In the genomic region with DNA sequence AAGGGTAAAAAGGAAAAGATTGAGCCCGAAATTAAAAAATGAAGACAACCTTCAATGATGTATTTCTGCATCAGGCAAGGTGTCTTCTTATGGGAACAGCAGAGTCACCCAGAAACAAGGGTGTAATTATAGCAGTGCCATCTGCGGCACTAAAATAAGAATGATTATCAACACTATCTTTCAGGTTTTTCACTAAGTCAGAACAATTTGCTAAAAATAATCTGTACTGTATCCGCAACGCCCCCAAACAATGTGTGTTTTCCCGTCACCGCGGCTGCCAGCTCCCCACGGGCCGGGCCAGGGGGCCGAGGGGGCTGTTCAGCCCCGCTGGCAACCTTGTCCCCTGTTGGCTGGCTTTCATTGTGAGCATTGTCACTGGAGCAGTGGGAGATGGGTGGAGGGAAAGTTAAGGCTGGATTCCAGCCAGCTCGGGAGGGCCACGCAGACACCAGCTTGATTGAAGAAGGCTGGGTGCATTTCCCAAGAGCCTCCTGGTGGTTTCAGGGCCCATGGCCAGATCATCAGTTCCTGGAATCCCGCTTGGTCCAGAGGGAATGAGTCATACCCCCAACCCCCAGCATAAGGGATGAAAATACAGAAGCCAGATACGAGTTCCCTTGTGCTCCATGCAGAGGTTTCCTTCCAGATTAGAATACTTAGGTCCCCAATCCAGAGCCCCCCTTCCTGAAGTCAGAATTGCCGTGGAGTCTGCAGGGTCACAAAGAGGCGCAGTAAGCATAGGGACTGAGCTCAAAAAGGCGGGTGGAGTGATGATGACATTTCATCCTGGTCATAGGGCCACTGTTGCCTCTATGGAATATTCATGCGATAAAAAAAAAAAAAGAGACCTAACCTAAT, we compare ENCODE assay signal across 1 cellular context.
TF ChIP-seq lines count a peak whose summit lies in the region.

No MANE protein-coding gene starts in this region.

TF ChIP-seq in HepG2, 621 proteins besides CTCF, POLR2A, EP300 and RAD21 (continued from another document and continues in another):
- TF ChIP-seq KIAA2018 (CRISPR knock-in tag; IDR thresholded peaks at IDR 0.05; ENCODE audit: borderline replicate concordance) (no peak), FOXO1 (CRISPR knock-in tag; IDR thresholded peaks at IDR 0.05) (no peak), ZNF710 (CRISPR knock-in tag; IDR thresholded peaks at IDR 0.05; ENCODE audit: borderline replicate concordance) (no peak), NR2F6 (IDR thresholded peaks at IDR 0.05) (no peak), NR2F6 (CRISPR knock-in tag; IDR thresholded peaks at IDR 0.05) (no peak), TAF1 (CRISPR knock-in tag; IDR thresholded peaks at IDR 0.05) (peak; percentile 15; the same call in 1 of the 2 replicates), XRCC5 (optimal IDR thresholded peaks at IDR 0.05; ENCODE audit: low read length) (peak; percentile 49), JUND (CRISPR knock-in tag; IDR thresholded peaks at IDR 0.05) (peak; percentile 75; the same call in 1 of the 2 replicates), RBM39 (IDR thresholded peaks at IDR 0.05; ENCODE audit: low read depth, low read length, poor library complexity, severe bottlenecking) (peak; percentile 34), HMG20A (CRISPR knock-in tag; IDR thresholded peaks at IDR 0.05; ENCODE audit: borderline replicate concordance) (peak; percentile 49; the same call in 1 of the 2 replicates), RNF219 (CRISPR knock-in tag; IDR thresholded peaks at IDR 0.05) (no peak), FOSL2 (CRISPR knock-in tag; IDR thresholded peaks at IDR 0.05) (peak; percentile 97), YEATS2 (CRISPR knock-in tag; IDR thresholded peaks at IDR 0.05; ENCODE audit: borderline replicate concordance) (peak; percentile 14; the same call in 1 of the 2 replicates), ATF5 (CRISPR knock-in tag; IDR thresholded peaks at IDR 0.05; ENCODE audit: low read depth) (no peak), BCL6 (CRISPR knock-in tag; IDR thresholded peaks at IDR 0.05) (peak; percentile 53; the same call in 1 of the 2 replicates), SIX1 (CRISPR knock-in tag; IDR thresholded peaks at IDR 0.05; ENCODE audit: borderline replicate concordance) (no peak), KDM2A (CRISPR knock-in tag; IDR thresholded peaks at IDR 0.05; ENCODE audit: borderline replicate concordance, low read depth) (peak; percentile 27; the same call in 1 of the 2 replicates), IKZF1 (IDR thresholded peaks at IDR 0.05) (no peak), SRSF1 (optimal IDR thresholded peaks at IDR 0.05; ENCODE audit: low read depth, low read length) (no peak), ZFY (CRISPR knock-in tag; IDR thresholded peaks at IDR 0.05) (0 out of 2 replicates have a peak, but pooled peaks have one; percentile 29), ZNF652 (CRISPR knock-in tag; IDR thresholded peaks at IDR 0.05; ENCODE audit: borderline replicate concordance, low read depth) (no peak), FOSL1 (CRISPR knock-in tag; IDR thresholded peaks at IDR 0.05; ENCODE audit: borderline replicate concordance) (peak; percentile 80), THAP8 (CRISPR knock-in tag; IDR thresholded peaks at IDR 0.05; ENCODE audit: borderline replicate concordance) (no peak)
- TF ChIP-seq, protein P1, sequence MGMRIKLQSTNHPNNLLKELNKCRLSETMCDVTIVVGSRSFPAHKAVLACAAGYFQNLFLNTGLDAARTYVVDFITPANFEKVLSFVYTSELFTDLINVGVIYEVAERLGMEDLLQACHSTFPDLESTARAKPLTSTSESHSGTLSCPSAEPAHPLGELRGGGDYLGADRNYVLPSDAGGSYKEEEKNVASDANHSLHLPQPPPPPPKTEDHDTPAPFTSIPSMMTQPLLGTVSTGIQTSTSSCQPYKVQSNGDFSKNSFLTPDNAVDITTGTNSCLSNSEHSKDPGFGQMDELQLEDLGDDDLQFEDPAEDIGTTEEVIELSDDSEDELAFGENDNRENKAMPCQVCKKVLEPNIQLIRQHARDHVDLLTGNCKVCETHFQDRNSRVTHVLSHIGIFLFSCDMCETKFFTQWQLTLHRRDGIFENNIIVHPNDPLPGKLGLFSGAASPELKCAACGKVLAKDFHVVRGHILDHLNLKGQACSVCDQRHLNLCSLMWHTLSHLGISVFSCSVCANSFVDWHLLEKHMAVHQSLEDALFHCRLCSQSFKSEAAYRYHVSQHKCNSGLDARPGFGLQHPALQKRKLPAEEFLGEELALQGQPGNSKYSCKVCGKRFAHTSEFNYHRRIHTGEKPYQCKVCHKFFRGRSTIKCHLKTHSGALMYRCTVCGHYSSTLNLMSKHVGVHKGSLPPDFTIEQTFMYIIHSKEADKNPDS (CRISPR knock-in tag; IDR thresholded peaks at IDR 0.05) = no peak
- TF ChIP-seq, protein P2, sequence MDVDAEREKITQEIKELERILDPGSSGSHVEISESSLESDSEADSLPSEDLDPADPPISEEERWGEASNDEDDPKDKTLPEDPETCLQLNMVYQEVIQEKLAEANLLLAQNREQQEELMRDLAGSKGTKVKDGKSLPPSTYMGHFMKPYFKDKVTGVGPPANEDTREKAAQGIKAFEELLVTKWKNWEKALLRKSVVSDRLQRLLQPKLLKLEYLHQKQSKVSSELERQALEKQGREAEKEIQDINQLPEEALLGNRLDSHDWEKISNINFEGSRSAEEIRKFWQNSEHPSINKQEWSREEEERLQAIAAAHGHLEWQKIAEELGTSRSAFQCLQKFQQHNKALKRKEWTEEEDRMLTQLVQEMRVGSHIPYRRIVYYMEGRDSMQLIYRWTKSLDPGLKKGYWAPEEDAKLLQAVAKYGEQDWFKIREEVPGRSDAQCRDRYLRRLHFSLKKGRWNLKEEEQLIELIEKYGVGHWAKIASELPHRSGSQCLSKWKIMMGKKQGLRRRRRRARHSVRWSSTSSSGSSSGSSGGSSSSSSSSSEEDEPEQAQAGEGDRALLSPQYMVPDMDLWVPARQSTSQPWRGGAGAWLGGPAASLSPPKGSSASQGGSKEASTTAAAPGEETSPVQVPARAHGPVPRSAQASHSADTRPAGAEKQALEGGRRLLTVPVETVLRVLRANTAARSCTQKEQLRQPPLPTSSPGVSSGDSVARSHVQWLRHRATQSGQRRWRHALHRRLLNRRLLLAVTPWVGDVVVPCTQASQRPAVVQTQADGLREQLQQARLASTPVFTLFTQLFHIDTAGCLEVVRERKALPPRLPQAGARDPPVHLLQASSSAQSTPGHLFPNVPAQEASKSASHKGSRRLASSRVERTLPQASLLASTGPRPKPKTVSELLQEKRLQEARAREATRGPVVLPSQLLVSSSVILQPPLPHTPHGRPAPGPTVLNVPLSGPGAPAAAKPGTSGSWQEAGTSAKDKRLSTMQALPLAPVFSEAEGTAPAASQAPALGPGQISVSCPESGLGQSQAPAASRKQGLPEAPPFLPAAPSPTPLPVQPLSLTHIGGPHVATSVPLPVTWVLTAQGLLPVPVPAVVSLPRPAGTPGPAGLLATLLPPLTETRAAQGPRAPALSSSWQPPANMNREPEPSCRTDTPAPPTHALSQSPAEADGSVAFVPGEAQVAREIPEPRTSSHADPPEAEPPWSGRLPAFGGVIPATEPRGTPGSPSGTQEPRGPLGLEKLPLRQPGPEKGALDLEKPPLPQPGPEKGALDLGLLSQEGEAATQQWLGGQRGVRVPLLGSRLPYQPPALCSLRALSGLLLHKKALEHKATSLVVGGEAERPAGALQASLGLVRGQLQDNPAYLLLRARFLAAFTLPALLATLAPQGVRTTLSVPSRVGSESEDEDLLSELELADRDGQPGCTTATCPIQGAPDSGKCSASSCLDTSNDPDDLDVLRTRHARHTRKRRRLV (CRISPR knock-in tag; IDR thresholded peaks at IDR 0.05) = no peak
- TF ChIP-seq, protein P3, sequence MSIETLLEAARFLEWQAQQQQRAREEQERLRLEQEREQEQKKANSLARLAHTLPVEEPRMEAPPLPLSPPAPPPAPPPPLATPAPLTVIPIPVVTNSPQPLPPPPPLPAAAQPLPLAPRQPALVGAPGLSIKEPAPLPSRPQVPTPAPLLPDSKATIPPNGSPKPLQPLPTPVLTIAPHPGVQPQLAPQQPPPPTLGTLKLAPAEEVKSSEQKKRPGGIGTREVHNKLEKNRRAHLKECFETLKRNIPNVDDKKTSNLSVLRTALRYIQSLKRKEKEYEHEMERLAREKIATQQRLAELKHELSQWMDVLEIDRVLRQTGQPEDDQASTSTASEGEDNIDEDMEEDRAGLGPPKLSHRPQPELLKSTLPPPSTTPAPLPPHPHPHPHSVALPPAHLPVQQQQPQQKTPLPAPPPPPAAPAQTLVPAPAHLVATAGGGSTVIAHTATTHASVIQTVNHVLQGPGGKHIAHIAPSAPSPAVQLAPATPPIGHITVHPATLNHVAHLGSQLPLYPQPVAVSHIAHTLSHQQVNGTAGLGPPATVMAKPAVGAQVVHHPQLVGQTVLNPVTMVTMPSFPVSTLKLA (IDR thresholded peaks at IDR 0.05) = no peak
